8 cellular contexts compared by ENCODE assay signal in genomic region chr18:76922107-76922506, GRCh38.
DNase-seq lines count a peak whose midpoint lies in the region; ATAC-seq, FAIRE-seq and TF ChIP-seq lines count a peak whose summit lies in the region.

No MANE protein-coding gene starts in this region.

- no peaks in the 10 kb centered on the region for H3K4me1 ChIP-seq in suprapubic skin

- H3K27me3 ChIP-seq in dorsolateral prefrontal cortex (no peaks in the 10 kb centered on the region), suprapubic skin (no peaks in the 10 kb centered on the region)

- peak; percentile 11 for FAIRE-seq in A204.1 (lab: Jason Lieb, UNC)

- CTCF ChIA-PET in activated CD4-positive, alpha-beta T cell treated with anti-CD3 and anti-CD28 coated beads for 36 hours (lab: Charles Lee): interaction anchor here (0.6 to 2.0 kb wide), 5 partner anchors 9 to 729 kb away, joined by 3 to 10 read pairs (median 5); no protein-coding TSS in a partner anchor

- POLR2A ChIA-PET in activated CD4-positive, alpha-beta T cell treated with anti-CD3 and anti-CD28 coated beads for 36 hours (lab: Charles Lee): interaction anchor here (0.6 kb wide), 1 partner anchor 782 kb away, joined by 5 read pairs; no protein-coding TSS in a partner anchor

- peaks cover 66% of the 10 kb centered on the region for H3K36me3 ChIP-seq in suprapubic skin

- TF ChIP-seq CTCF in dorsolateral prefrontal cortex (IDR thresholded peaks at IDR 0.05 in 54 of 56, conservative IDR thresholded peaks at IDR 0.05 in 2 of 56; ENCODE audit: low read depth in 1 of 56, partially characterized antibody in 56 of 56) (peak; percentile 33 to 98 (median 79)), suprapubic skin (IDR thresholded peaks at IDR 0.05) (peak; percentile 8 to 40)

- no peaks in the 10 kb centered on the region for H3K27me3 Mint-ChIP-seq in activated CD4-positive, alpha-beta T cell treated with anti-CD3 and anti-CD28 coated beads for 36 hours

- no peak overlapping the region for H3K27ac Mint-ChIP-seq in activated CD4-positive, alpha-beta T cell treated with anti-CD3 and anti-CD28 coated beads for 36 hours

- intact Hi-C loops in activated CD4-positive, alpha-beta T cell treated with anti-CD3 and anti-CD28 coated beads for 36 hours (cut with DNase I, micrococcal nuclease): loop anchor here (1.0 to 5.0 kb wide), 6 partner anchors 61 to 729 kb away; no protein-coding TSS in a partner anchor
- intact Hi-C loops in dorsolateral prefrontal cortex (cut with DNase I): loop anchor here (2.0 to 5.0 kb wide), 3 partner anchors 137 to 730 kb away; no protein-coding TSS in a partner anchor

- ATAC-seq in GM18498 (IDR thresholded peaks at IDR 0.05; ENCODE audit: unreplicated experiment) (peak; percentile 100), HG02870 (IDR thresholded peaks at IDR 0.05; ENCODE audit: unreplicated experiment) (peak; percentile 97)
- ATAC-seq in activated CD4-positive, alpha-beta T cell treated with anti-CD3 and anti-CD28 coated beads for 36 hours: peak; percentile 97

- H3K27ac ChIP-seq in dorsolateral prefrontal cortex: peak overlapping the region in 2 of 59 donors; percentile 2 to 14
- H3K27ac ChIP-seq in suprapubic skin: no peak overlapping the region

- H3K9me3 ChIP-seq in suprapubic skin: no peaks in the 10 kb centered on the region

- peaks cover 34% of the 10 kb centered on the region for H3K36me3 Mint-ChIP-seq in activated CD4-positive, alpha-beta T cell treated with anti-CD3 and anti-CD28 coated beads for 36 hours (ENCODE audit: low read depth)

- H3K4me3 Mint-ChIP-seq in activated CD4-positive, alpha-beta T cell treated with anti-CD3 and anti-CD28 coated beads for 36 hours: no peak overlapping the region

- TF ChIP-seq POLR2A in suprapubic skin (IDR thresholded peaks at IDR 0.05): no peak

- H3K4me3 ChIP-seq in dorsolateral prefrontal cortex (no peak overlapping the region), suprapubic skin (no peak overlapping the region)

- no peaks in the 10 kb centered on the region for H3K9me3 Mint-ChIP-seq in activated CD4-positive, alpha-beta T cell treated with anti-CD3 and anti-CD28 coated beads for 36 hours (ENCODE audit: low read depth)

- no peak for TF ChIP-seq EP300 in suprapubic skin (IDR thresholded peaks at IDR 0.05)

- 46% methylated on average over 10 of the region's 10 CpGs for WGBS in suprapubic skin

- DNase-seq in NCI-H1694 treated with DMSO at 0.1 percent for 48 hours (lab: John Stamatoyannopoulos, UW) (peak; percentile 19), dorsolateral prefrontal cortex (peak in 9 of 10 donors; percentile 59 to 81 (median 75)), middle frontal gyrus (ENCODE audit: extremely low spot score, low spot score) (peak; percentile 66), suprapubic skin (ENCODE audit: low spot score in 2 of 2) (no peak)
- DNase-seq in activated CD4-positive, alpha-beta T cell treated with anti-CD3 and anti-CD28 coated beads for 36 hours: peak; percentile 71

- H3K4me1 Mint-ChIP-seq in activated CD4-positive, alpha-beta T cell treated with anti-CD3 and anti-CD28 coated beads for 36 hours: peaks cover 15% of the 10 kb centered on the region

Comparison
In these comparisons a context has a peak if more than half of its experiments do, and no peak if none do; other contexts are left out.
1. DNase-seq: peak in NCI-H1694 treated with DMSO at 0.1 percent for 48 hours (single experiment), activated CD4-positive, alpha-beta T cell treated with anti-CD3 and anti-CD28 coated beads for 36 hours (single experiment), dorsolateral prefrontal cortex (9 of 10) and middle frontal gyrus (single experiment); none in suprapubic skin (0 of 2).
2. Peak in every context shown above with its lines, with median percentiles within 50 percentile points of each other: ATAC-seq.